Comparison of ENCODE assay signal across 32 cellular contexts in genomic region chr12:121820056-121820455, GRCh38. TPM values are rescaled to one million over a fixed set of nuclear protein-coding genes. Genes with fewer than 3 reads are reported as not detected.
"Had no signal": no experiment of that assay in that cellular context is flagged by ENCODE, and none has a peak within 500 bp of the region (broad histone marks: within the 10 kb centered on the region; RNA-seq: fewer than 3 reads in every experiment).

No MANE protein-coding gene starts in this region.

- H3K27ac ChIP-seq: ascending aorta, breast epithelium, coronary artery had no signal

- H3K9me3 Mint-ChIP-seq: activated B cell treated with CpG ODN at 0.5 μM for 24 hours; activated CD8-positive, alpha-beta T cell treated with anti-CD3 and anti-CD28 coated beads for 36 hours; activated naive CD4-positive, alpha-beta T cell treated with anti-CD3 and anti-CD28 coated beads, Interleukin-2, amount 10 ng/mL, durations not matched to agents 7 days and 5 days; activated naive CD4-positive, alpha-beta T cell treated with anti-CD3 and anti-CD28 coated beads, Interleukin-2, amount 50 U/mL, for 72 hours; activated naive CD8-positive, alpha-beta T cell treated with anti-CD3 and anti-CD28 coated beads, Interleukin-2, amount 10 ng/mL, durations not matched to agents 7 days and 5 days; brain; central memory CD8-positive, alpha-beta T cell; dendritic cell treated with granulocyte-macrophage colony-stimulating factor and Interleukin-4, amounts not matched to agents 40 ng/mL and 50 ng/mL, for 4 days; endodermal cell; T-helper 2 cell treated with Interferon-gamma antibody and Interleukin-4, amounts not matched to agents 5 μg/mL and 100 μg/mL, for 36 hours had no signal

- H3K4me3 Mint-ChIP-seq: activated B cell treated with CpG ODN at 0.5 μM for 24 hours; activated CD8-positive, alpha-beta T cell treated with anti-CD3 and anti-CD28 coated beads for 36 hours; activated naive CD4-positive, alpha-beta T cell treated with anti-CD3 and anti-CD28 coated beads, Interleukin-2, amount 10 ng/mL, durations not matched to agents 7 days and 5 days; activated naive CD8-positive, alpha-beta T cell treated with anti-CD3 and anti-CD28 coated beads, Interleukin-2, amount 10 ng/mL, durations not matched to agents 7 days and 5 days; brain; central memory CD8-positive, alpha-beta T cell; dendritic cell treated with granulocyte-macrophage colony-stimulating factor and Interleukin-4, amounts not matched to agents 40 ng/mL and 50 ng/mL, for 4 days; endodermal cell; T-helper 17 cell; T-helper 2 cell treated with Interferon-gamma antibody and Interleukin-4, amounts not matched to agents 5 μg/mL and 100 μg/mL, for 36 hours had no signal

- H3K27me3 Mint-ChIP-seq: activated B cell treated with CpG ODN at 0.5 μM for 24 hours; activated CD8-positive, alpha-beta T cell treated with anti-CD3 and anti-CD28 coated beads for 36 hours; activated naive CD4-positive, alpha-beta T cell treated with anti-CD3 and anti-CD28 coated beads, Interleukin-2, amount 10 ng/mL, durations not matched to agents 7 days and 5 days; activated naive CD8-positive, alpha-beta T cell treated with anti-CD3 and anti-CD28 coated beads, Interleukin-2, amount 10 ng/mL, durations not matched to agents 7 days and 5 days; brain; central memory CD8-positive, alpha-beta T cell; dendritic cell treated with granulocyte-macrophage colony-stimulating factor and Interleukin-4, amounts not matched to agents 40 ng/mL and 50 ng/mL, for 4 days; T-helper 17 cell had no signal

- H3K4me1 Mint-ChIP-seq: activated naive CD8-positive, alpha-beta T cell treated with anti-CD3 and anti-CD28 coated beads, Interleukin-2, amount 10 ng/mL, durations not matched to agents 7 days and 5 days; brain; endodermal cell had no signal

- H3K4me1 ChIP-seq: ascending aorta, breast epithelium had no signal

- H3K27me3 ChIP-seq: ascending aorta, breast epithelium, dorsolateral prefrontal cortex had no signal

- H3K4me3 ChIP-seq: ascending aorta, breast epithelium, coronary artery, dorsolateral prefrontal cortex had no signal

- H3K27ac Mint-ChIP-seq: activated B cell treated with CpG ODN at 0.5 μM for 24 hours; activated naive CD8-positive, alpha-beta T cell treated with anti-CD3 and anti-CD28 coated beads, Interleukin-2, amount 10 ng/mL, durations not matched to agents 7 days and 5 days; brain; dendritic cell treated with granulocyte-macrophage colony-stimulating factor and Interleukin-4, amounts not matched to agents 40 ng/mL and 50 ng/mL, for 4 days; endodermal cell had no signal

- H3K9me3 ChIP-seq: ascending aorta, breast epithelium had no signal

- DNase-seq: activated B cell treated with CpG ODN at 0.5 μM for 24 hours; activated CD4-positive, alpha-beta T cell treated with anti-CD3 and anti-CD28 coated beads for 48 hours; activated CD4-positive, alpha-beta T cell treated with anti-CD3 and anti-CD28 coated beads, Interleukin-2, amount 50 U/mL, for 1 hour; activated CD4-positive, alpha-beta T cell treated with anti-CD3 and anti-CD28 coated beads, Interleukin-2, amount 50 U/mL, for 48 hours; activated CD8-positive, alpha-beta memory T cell treated with anti-CD3 and anti-CD28 coated beads for 24 hours; activated CD8-positive, alpha-beta T cell treated with anti-CD3 and anti-CD28 coated beads for 36 hours; activated gamma-delta T cell; activated naive CD4-positive, alpha-beta T cell; activated naive CD4-positive, alpha-beta T cell treated with anti-CD3 and anti-CD28 coated beads, Interleukin-2, amount 10 ng/mL, durations not matched to agents 7 days and 5 days; activated naive CD8-positive, alpha-beta T cell treated with anti-CD3 and anti-CD28 coated beads, Interleukin-2, amount 10 ng/mL, durations not matched to agents 7 days and 5 days; activated T-cell treated with anti-CD3 and anti-CD28 coated beads, Interleukin-2, amount 50 U/mL, for 48 hours; dorsolateral prefrontal cortex; effector memory CD4-positive, alpha-beta T cell; endodermal cell; foreskin fibroblast; head of caudate nucleus; T-helper 1 cell; T-helper 17 cell; T1000; WERI-Rb-1 had no signal

- ATAC-seq: activated CD4-positive, CD25-positive, alpha-beta regulatory T cell treated with anti-CD3 and anti-CD28 coated beads, Interleukin-2, amount 50 U/mL, for 24 hours; activated CD8-positive, alpha-beta T cell treated with anti-CD3 and anti-CD28 coated beads for 36 hours; activated naive CD4-positive, alpha-beta T cell treated with anti-CD3 and anti-CD28 coated beads, Interleukin-2, amount 50 U/mL, for 72 hours; esophagus mucosa; T-helper 17 cell had no signal

RNA-seq across cellular contexts. Expression of gene HPD, which starts 38.6 kb away (rescaled TPM):
- total RNA-seq: activated B cell treated with CpG ODN at 0.5 μM for 24 hours; activated CD8-positive, alpha-beta T cell treated with anti-CD3 and anti-CD28 coated beads for 36 hours; activated naive CD8-positive, alpha-beta T cell treated with anti-CD3 and anti-CD28 coated beads, Interleukin-2, amount 10 ng/mL, durations not matched to agents 7 days and 5 days; cerebellum; frontal cortex; T-helper 17 cell had no signal
